ENCODE assay signal across 8 cellular contexts in the genomic region with DNA sequence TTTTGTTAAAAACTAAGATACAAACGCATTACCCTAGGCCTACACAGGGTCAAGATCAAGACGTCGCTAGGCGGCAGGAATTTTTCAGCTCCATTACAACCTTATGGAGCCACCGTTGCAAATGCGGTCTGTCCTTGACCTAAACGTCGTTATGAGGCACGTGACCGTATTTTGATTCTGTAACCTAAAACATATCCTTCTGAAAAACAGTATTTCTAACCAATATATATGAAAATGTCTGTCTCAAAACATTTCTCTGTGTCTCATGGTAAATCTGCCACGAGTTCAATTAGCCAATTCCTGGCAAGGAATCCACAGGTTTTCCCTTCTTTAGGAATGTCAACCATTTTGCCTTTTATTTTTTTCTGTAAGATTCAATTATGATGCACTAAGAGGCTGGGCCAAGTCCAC. TPM values are rescaled to one million over a fixed set of nuclear protein-coding genes. Genes with fewer than 3 reads are reported as not detected.
A peak's percentile ranks its signal among the peaks of the same experiment; 100 is the strongest.
DNase-seq lines count a peak whose midpoint lies in the region; ATAC-seq lines count a peak whose summit lies in the region.

No MANE protein-coding gene starts in this region.

- ATAC-seq in GM18861 (IDR thresholded peaks at IDR 0.05; ENCODE audit: unreplicated experiment) (no peak), HG03520 (IDR thresholded peaks at IDR 0.05; ENCODE audit: unreplicated experiment) (no peak), HG03565 (IDR thresholded peaks at IDR 0.05; ENCODE audit: unreplicated experiment) (no peak)

- no peaks in the 10 kb centered on the region for H3K9me3 ChIP-seq in SJCRH30 (replicated peaks)
- no peaks in the 10 kb centered on the region for H3K9me3 ChIP-seq in effector memory CD4-positive, alpha-beta T cell (ENCODE audit: control insufficient read depth, low read length)

- DNase-seq in CD1c-positive myeloid dendritic cell (ENCODE audit: extremely low spot score) (peak; percentile 38), H4 (ENCODE audit: low spot score) (peak; percentile 34), SJCRH30 (peak; percentile 51 to 76), myocyte (ENCODE audit: low read depth) (peak; percentile 62)
- no peak for DNase-seq in effector memory CD4-positive, alpha-beta T cell

- H3K27me3 ChIP-seq in SJCRH30, result no peaks in the 10 kb centered on the region
- no peaks in the 10 kb centered on the region for H3K27me3 ChIP-seq in effector memory CD4-positive, alpha-beta T cell (replicated peaks; ENCODE audit: control insufficient read depth, insufficient read depth, low read length, poor library complexity, severe bottlenecking)

- peaks cover 9% of the 10 kb centered on the region for H3K36me3 ChIP-seq in SJCRH30
- no peaks in the 10 kb centered on the region for H3K36me3 ChIP-seq in effector memory CD4-positive, alpha-beta T cell (ENCODE audit: control insufficient read depth, insufficient read depth, low read length)

- peak overlapping the region; percentile 94 for H3K27ac ChIP-seq in SJCRH30
- H3K27ac ChIP-seq in effector memory CD4-positive, alpha-beta T cell (ENCODE audit: insufficient read depth, low read length, poor library complexity, severe bottlenecking), result peak overlapping the region; percentile 85

- H3K4me3 ChIP-seq in SJCRH30, result peak overlapping the region; percentile 94
- peak overlapping the region; percentile 90 for H3K4me3 ChIP-seq in effector memory CD4-positive, alpha-beta T cell (ENCODE audit: insufficient read depth, low read depth, low read length, poor library complexity, severe bottlenecking)

- peaks cover 24% of the 10 kb centered on the region for H3K4me1 ChIP-seq in SJCRH30
- H3K4me1 ChIP-seq in effector memory CD4-positive, alpha-beta T cell (ENCODE audit: control insufficient read depth, insufficient read depth, low read length, poor library complexity, severe bottlenecking), result peaks cover 35% of the 10 kb centered on the region

RNA-seq across cellular contexts. Expression of a gene that starts 1.7 kb away (rescaled TPM):
- 120 and 187 TPM in 2 replicates for total RNA-seq in H4 (2014; rRNA removed; shearing (Covaris generic))
- 153 and 164 TPM in 2 replicates for total RNA-seq in SJCRH30 (2014; rRNA removed; shearing (Covaris generic))
- total RNA-seq in myocyte, result 808 and 1,025 TPM in 2 replicates
- polyA plus RNA-seq in myocyte (2012), result 845 TPM

Comparison
In these comparisons a context has a peak if more than half of its experiments do, and no peak if none do; other contexts are left out.
1. DNase-seq: peak in CD1c-positive myeloid dendritic cell (single experiment), H4 (single experiment), SJCRH30 (2 of 2) and myocyte (single experiment); none in effector memory CD4-positive, alpha-beta T cell (0 of 3).